19 cellular contexts compared by ENCODE assay signal in genomic region chr18:79533591-79533990, GRCh38.
A peak's percentile ranks its signal among the peaks of the same experiment; 100 is the strongest.
DNase-seq lines count a peak whose midpoint lies in the region; ATAC-seq and TF ChIP-seq lines count a peak whose summit lies in the region.
"Had no signal": no experiment of that assay in that cellular context is flagged by ENCODE, and none has a peak within 500 bp of the region (broad histone marks: within the 10 kb centered on the region; RNA-seq: fewer than 3 reads in every experiment).

No MANE protein-coding gene starts in this region.

- H3K4me3 Mint-ChIP-seq in activated naive CD8-positive, alpha-beta T cell treated with anti-CD3 and anti-CD28 coated beads, Interleukin-2, amount 10 ng/mL, durations not matched to agents 7 days and 5 days: no peak overlapping the region
- H3K4me3 Mint-ChIP-seq in activated naive CD8-positive, alpha-beta T cell treated with anti-CD3 and anti-CD28 coated beads for 36 hours: no peak overlapping the region
- H3K4me3 Mint-ChIP-seq: CD4-positive, alpha-beta T cell had no signal

- no peak for TF ChIP-seq CTCF in upper lobe of right lung (IDR thresholded peaks at IDR 0.05)
- no peak for TF ChIP-seq CTCF in brain microvascular endothelial cell (IDR thresholded peaks at IDR 0.05; ENCODE audit: low read depth, low read length, missing control alignments)

- H2BK12ac ChIP-seq in neuronal stem cell (ENCODE audit: low read length): no peak overlapping the region

- no peak overlapping the region for H3K14ac ChIP-seq in neuronal stem cell (ENCODE audit: low read length)

- POLR2A ChIA-PET in activated naive CD8-positive, alpha-beta T cell treated with anti-CD3 and anti-CD28 coated beads, Interleukin-2, amount 10 ng/mL, durations not matched to agents 7 days and 5 days (lab: Charles Lee): no interaction called here

- H3K27me3 ChIP-seq in neuronal stem cell (ENCODE audit: control insufficient read depth in 3 of 3, insufficient read depth in 3 of 3, low read depth in 1 of 3, low read length in 3 of 3) (peaks cover 0 to 37% (median 0%) of the 10 kb centered on the region in 3 experiments), upper lobe of right lung (peaks cover 6% of the 10 kb centered on the region), brain microvascular endothelial cell (replicated peaks) (peaks cover 33% of the 10 kb centered on the region)

- in situ Hi-C loops in brain microvascular endothelial cell (cut with HindIII; ENCODE audit: low pct_ligation_motif_present, low sequenced_read_pairs): no loop called here

- no peak overlapping the region for H3K27ac ChIP-seq in neuronal stem cell (replicated peaks; ENCODE audit: low read length)
- no peak overlapping the region for H3K27ac ChIP-seq in upper lobe of right lung
- H3K27ac ChIP-seq in brain microvascular endothelial cell: no peak overlapping the region

- WGBS in neuronal stem cell (ENCODE audit: extremely low coverage in 2 of 2, insufficient read length in 2 of 2, insufficient replicate concordance in 1 of 2), 2 donors: no CpG with 5 or more reads among the region's 9 CpGs

- H3K36me3 ChIP-seq in neuronal stem cell (replicated peaks in 1 of 2; ENCODE audit: control insufficient read depth in 2 of 2, insufficient read depth in 2 of 2, low read length in 2 of 2) (no peaks in the 10 kb centered on the region), upper lobe of right lung (peaks cover under 1% of the 10 kb centered on the region), brain microvascular endothelial cell (replicated peaks) (no peaks in the 10 kb centered on the region)

- H3K4ac ChIP-seq in neuronal stem cell (ENCODE audit: low read length): no peak overlapping the region

- peak; percentile 24 for DNase-seq in activated naive CD8-positive, alpha-beta T cell treated with anti-CD3 and anti-CD28 coated beads, Interleukin-2, amount 10 ng/mL, durations not matched to agents 7 days and 5 days
- DNase-seq in activated naive CD8-positive, alpha-beta T cell treated with anti-CD3 and anti-CD28 coated beads for 36 hours: no peak
- DNase-seq in left colon (peak; percentile 2 to 8), neuronal stem cell (ENCODE audit: low spot score) (no peak), upper lobe of right lung (peak; percentile 36), amygdala (lab: John Stamatoyannopoulos, UW) (no peak), brain microvascular endothelial cell (no peak)
- DNase-seq: COR-L47, DMS 273 treated with DMSO at 0.1 percent for 48 hours, DMS79 treated with DMSO at 0.1 percent for 48 hours, Kasumi-1, NCI-H1694 treated with DMSO at 0.1 percent for 48 hours, NCI-H2081 treated with DMSO at 0.1 percent for 48 hours, NCI-H2171 treated with DMSO at 0.1 percent for 48 hours, NCI-H526, OCI-M1, SHP77 treated with DMSO at 0.1 percent for 48 hours had no signal

- H3K79me1 ChIP-seq in neuronal stem cell (ENCODE audit: low read depth, low read length): no peaks in the 10 kb centered on the region

- no peak overlapping the region for H2AK5ac ChIP-seq in neuronal stem cell (ENCODE audit: low read depth, low read length)

- H3K23ac ChIP-seq in neuronal stem cell (ENCODE audit: low read depth, low read length, poor library complexity): peak overlapping the region; percentile 66

- no peak overlapping the region for H2AFZ ChIP-seq in neuronal stem cell (ENCODE audit: low read length)

- H3K9me3 Mint-ChIP-seq in activated naive CD8-positive, alpha-beta T cell treated with anti-CD3 and anti-CD28 coated beads, Interleukin-2, amount 10 ng/mL, durations not matched to agents 7 days and 5 days: no peaks in the 10 kb centered on the region
- peaks cover 3% of the 10 kb centered on the region for H3K9me3 Mint-ChIP-seq in activated naive CD8-positive, alpha-beta T cell treated with anti-CD3 and anti-CD28 coated beads for 36 hours
- H3K9me3 Mint-ChIP-seq: CD4-positive, alpha-beta T cell had no signal

- H3K4me3 ChIP-seq in neuronal stem cell (ENCODE audit: low read length in 2 of 2) (no peak overlapping the region), upper lobe of right lung (no peak overlapping the region), brain microvascular endothelial cell (ENCODE audit: low read depth, low read length) (no peak overlapping the region)

- H3K27me3 Mint-ChIP-seq in activated naive CD8-positive, alpha-beta T cell treated with anti-CD3 and anti-CD28 coated beads, Interleukin-2, amount 10 ng/mL, durations not matched to agents 7 days and 5 days: no peaks in the 10 kb centered on the region
- no peaks in the 10 kb centered on the region for H3K27me3 Mint-ChIP-seq in activated naive CD8-positive, alpha-beta T cell treated with anti-CD3 and anti-CD28 coated beads for 36 hours
- H3K27me3 Mint-ChIP-seq: CD4-positive, alpha-beta T cell had no signal

- H4K8ac ChIP-seq in neuronal stem cell (ENCODE audit: low read depth, low read length): no peak overlapping the region

- H3K9me3 ChIP-seq in neuronal stem cell (replicated peaks in 1 of 2; ENCODE audit: control insufficient read depth in 2 of 2, insufficient read depth in 1 of 2, low read depth in 1 of 2, low read length in 2 of 2): peaks cover 5 to 8% of the 10 kb centered on the region in 2 donors
- no peaks in the 10 kb centered on the region for H3K9me3 ChIP-seq in upper lobe of right lung

- no peak overlapping the region for H3K4me2 ChIP-seq in neuronal stem cell (ENCODE audit: insufficient read depth, low read length, poor library complexity, severe bottlenecking)

- peaks cover 8% of the 10 kb centered on the region for H3K36me3 Mint-ChIP-seq in activated naive CD8-positive, alpha-beta T cell treated with anti-CD3 and anti-CD28 coated beads, Interleukin-2, amount 10 ng/mL, durations not matched to agents 7 days and 5 days
- H3K36me3 Mint-ChIP-seq in activated naive CD8-positive, alpha-beta T cell treated with anti-CD3 and anti-CD28 coated beads for 36 hours: peaks cover 13% of the 10 kb centered on the region

- H3K18ac ChIP-seq in neuronal stem cell (ENCODE audit: low read length): no peak overlapping the region

- H4K91ac ChIP-seq in neuronal stem cell (ENCODE audit: low read depth, low read length, poor library complexity): no peak overlapping the region

- no peaks in the 10 kb centered on the region for H3K4me1 Mint-ChIP-seq in activated naive CD8-positive, alpha-beta T cell treated with anti-CD3 and anti-CD28 coated beads, Interleukin-2, amount 10 ng/mL, durations not matched to agents 7 days and 5 days
- H3K4me1 Mint-ChIP-seq in activated naive CD8-positive, alpha-beta T cell treated with anti-CD3 and anti-CD28 coated beads for 36 hours: no peaks in the 10 kb centered on the region

- no peak overlapping the region for H2BK120ac ChIP-seq in neuronal stem cell (ENCODE audit: low read depth, low read length)

- no peaks in the 10 kb centered on the region for H3K4me1 ChIP-seq in neuronal stem cell (ENCODE audit: control insufficient read depth in 2 of 2, insufficient read depth in 1 of 2, low read depth in 1 of 2, low read length in 2 of 2)
- H3K4me1 ChIP-seq in upper lobe of right lung: no peaks in the 10 kb centered on the region

- intact Hi-C loops in left colon (cut with DNase I, micrococcal nuclease): no loop called here
- intact Hi-C loops in upper lobe of right lung (cut with DNase I): no loop called here

- H3K27ac Mint-ChIP-seq in activated naive CD8-positive, alpha-beta T cell treated with anti-CD3 and anti-CD28 coated beads, Interleukin-2, amount 10 ng/mL, durations not matched to agents 7 days and 5 days: no peak overlapping the region
- no peak overlapping the region for H3K27ac Mint-ChIP-seq in activated naive CD8-positive, alpha-beta T cell treated with anti-CD3 and anti-CD28 coated beads for 36 hours
- H3K27ac Mint-ChIP-seq: CD4-positive, alpha-beta T cell had no signal

- H2BK15ac ChIP-seq in neuronal stem cell (ENCODE audit: low read length): peak overlapping the region; percentile 72

- ATAC-seq in activated naive CD8-positive, alpha-beta T cell treated with anti-CD3 and anti-CD28 coated beads, Interleukin-2, amount 10 ng/mL, durations not matched to agents 7 days and 5 days (ENCODE audit: low read depth): no peak
- ATAC-seq in left colon (no peak), upper lobe of right lung (no peak), GM19324 (IDR thresholded peaks at IDR 0.05; ENCODE audit: low FRiP score, unreplicated experiment) (no peak)

- no peak overlapping the region for H2BK5ac ChIP-seq in neuronal stem cell (ENCODE audit: low read length)

- no peak overlapping the region for H3K9ac ChIP-seq in neuronal stem cell (ENCODE audit: low read depth, low read length, poor library complexity)

Comparison
In these comparisons a context has a peak if more than half of its experiments do, and no peak if none do; other contexts are left out.
1. DNase-seq: peak in activated naive CD8-positive, alpha-beta T cell treated with anti-CD3 and anti-CD28 coated beads, Interleukin-2, amount 10 ng/mL, durations not matched to agents 7 days and 5 days (single experiment), left colon (2 of 2) and upper lobe of right lung (single experiment); none in activated naive CD8-positive, alpha-beta T cell treated with anti-CD3 and anti-CD28 coated beads for 36 hours (single experiment), neuronal stem cell (single experiment), amygdala (0 of 56) and brain microvascular endothelial cell (single experiment).